10 cellular contexts compared by ENCODE assay signal in the genomic region with DNA sequence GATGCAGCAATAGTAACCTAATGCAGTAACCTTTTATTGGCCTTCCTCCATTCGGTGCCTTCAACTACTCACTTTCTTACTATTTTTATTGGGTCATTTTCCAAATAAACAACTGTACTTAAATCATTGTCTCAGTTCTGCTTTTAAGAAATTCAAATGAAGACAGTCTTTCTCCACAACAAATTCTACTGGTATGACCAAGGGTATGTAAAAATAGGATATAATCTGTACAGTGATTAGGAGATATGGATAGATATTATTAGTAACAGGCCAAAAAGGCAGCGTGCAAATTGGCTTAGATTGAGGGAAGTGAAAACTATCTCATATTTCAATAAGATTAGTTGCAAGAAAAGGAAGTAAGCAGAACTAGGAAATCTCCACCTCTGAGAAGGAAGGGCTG.
DNase-seq lines count a peak whose midpoint lies in the region; ATAC-seq lines count a peak whose summit lies in the region.
"Had no signal": no experiment of that assay in that cellular context is flagged by ENCODE, and none has a peak within 500 bp of the region (broad histone marks: within the 10 kb centered on the region; RNA-seq: fewer than 3 reads in every experiment).

No MANE protein-coding gene starts in this region.

- DNase-seq in activated naive CD8-positive, alpha-beta T cell treated with anti-CD3 and anti-CD28 coated beads, Interleukin-2, amount 10 ng/mL, durations not matched to agents 7 days and 5 days = no peak
- DNase-seq in UCSD-AML1 (lab: John Stamatoyannopoulos, UW; ENCODE audit: unreplicated experiment) = no peak
- DNase-seq in DMS53 treated with DMSO at 0.1 percent for 48 hours (lab: John Stamatoyannopoulos, UW; ENCODE audit: unreplicated experiment) = no peak
- DNase-seq in stimulated activated CD4-positive, alpha-beta T cell treated with anti-CD3 and anti-CD28 coated beads, Interleukin-2, amount 100 ng/mL, for 48 hours = no peak
- DNase-seq: GF-D8, NCI-H345 had no signal

- no peaks in the 10 kb centered on the region for H3K27me3 Mint-ChIP-seq in activated naive CD8-positive, alpha-beta T cell treated with anti-CD3 and anti-CD28 coated beads, Interleukin-2, amount 10 ng/mL, durations not matched to agents 7 days and 5 days

- peak overlapping the region; percentile 79 for H3K27ac Mint-ChIP-seq in activated naive CD8-positive, alpha-beta T cell treated with anti-CD3 and anti-CD28 coated beads, Interleukin-2, amount 10 ng/mL, durations not matched to agents 7 days and 5 days

- peak overlapping the region; percentile 52 for H3K4me3 Mint-ChIP-seq in activated naive CD8-positive, alpha-beta T cell treated with anti-CD3 and anti-CD28 coated beads, Interleukin-2, amount 10 ng/mL, durations not matched to agents 7 days and 5 days

- POLR2A ChIA-PET in activated naive CD8-positive, alpha-beta T cell treated with anti-CD3 and anti-CD28 coated beads, Interleukin-2, amount 10 ng/mL, durations not matched to agents 7 days and 5 days (lab: Charles Lee) = interaction anchor here (0.5 kb wide), 1 partner anchor 985 kb away, joined by 4 read pairs; no protein-coding TSS in a partner anchor

- H3K36me3 Mint-ChIP-seq in activated naive CD8-positive, alpha-beta T cell treated with anti-CD3 and anti-CD28 coated beads, Interleukin-2, amount 10 ng/mL, durations not matched to agents 7 days and 5 days = peaks cover 10% of the 10 kb centered on the region

- ATAC-seq in GM18867 (IDR thresholded peaks at IDR 0.05; ENCODE audit: unreplicated experiment) (peak; percentile 79), GM21723 (IDR thresholded peaks at IDR 0.05; ENCODE audit: unreplicated experiment) (peak; percentile 92), HG03442 (IDR thresholded peaks at IDR 0.05; ENCODE audit: unreplicated experiment) (peak; percentile 85), esophagus mucosa (no peak)
- ATAC-seq in activated naive CD8-positive, alpha-beta T cell treated with anti-CD3 and anti-CD28 coated beads, Interleukin-2, amount 10 ng/mL, durations not matched to agents 7 days and 5 days (ENCODE audit: low read depth) = no peak

- H3K9me3 Mint-ChIP-seq in activated naive CD8-positive, alpha-beta T cell treated with anti-CD3 and anti-CD28 coated beads, Interleukin-2, amount 10 ng/mL, durations not matched to agents 7 days and 5 days = peaks cover 5% of the 10 kb centered on the region

- peaks cover 5% of the 10 kb centered on the region for H3K4me1 Mint-ChIP-seq in activated naive CD8-positive, alpha-beta T cell treated with anti-CD3 and anti-CD28 coated beads, Interleukin-2, amount 10 ng/mL, durations not matched to agents 7 days and 5 days

Comparison
In these comparisons a context has a peak if more than half of its experiments do, and no peak if none do; other contexts are left out.
1. ATAC-seq: peak in GM18867 (single experiment), GM21723 (single experiment) and HG03442 (single experiment); none in activated naive CD8-positive, alpha-beta T cell treated with anti-CD3 and anti-CD28 coated beads, Interleukin-2, amount 10 ng/mL, durations not matched to agents 7 days and 5 days (single experiment) and esophagus mucosa (single experiment).